Comparison of ENCODE assay signal across 10 cellular contexts in genomic region chr1:235018720-235019444, GRCh38.
DNase-seq lines count a peak whose midpoint lies in the region; ATAC-seq and TF ChIP-seq lines count a peak whose summit lies in the region.
"Had no signal": no experiment of that assay in that cellular context is flagged by ENCODE, and none has a peak within 500 bp of the region (broad histone marks: within the 10 kb centered on the region; RNA-seq: fewer than 3 reads in every experiment).

No MANE protein-coding gene starts in this region.

- peaks cover 9% of the 10 kb centered on the region for H3K9me3 Mint-ChIP-seq in activated CD4-positive, alpha-beta T cell treated with anti-CD3 and anti-CD28 coated beads for 36 hours (ENCODE audit: low read depth)

- H3K9ac ChIP-seq in fibroblast of lung (ENCODE audit: insufficient read depth, low read length): no peak overlapping the region

- H3K79me2 ChIP-seq in fibroblast of lung (ENCODE audit: control insufficient read depth, insufficient read depth, low read length): no peaks in the 10 kb centered on the region

- no peak for TF ChIP-seq POLR2A in gastrocnemius medialis (IDR thresholded peaks at IDR 0.05)

- CTCF ChIA-PET in activated CD4-positive, alpha-beta T cell treated with anti-CD3 and anti-CD28 coated beads for 36 hours (lab: Charles Lee): interaction anchor here (0.6 to 0.7 kb wide), 2 partner anchors 91 to 806 kb away, joined by 4 read pairs; no protein-coding TSS in a partner anchor

- H3K27ac ChIP-seq in WERI-Rb-1 (no peak overlapping the region), fibroblast of lung (ENCODE audit: insufficient read depth, low read length) (peak overlapping the region; percentile 26), gastrocnemius medialis (peak overlapping the region in 1 of 4 donors; percentile 41)
- H3K27ac ChIP-seq: adrenal gland had no signal

- no peak overlapping the region for H3K4me3 Mint-ChIP-seq in activated CD4-positive, alpha-beta T cell treated with anti-CD3 and anti-CD28 coated beads for 36 hours

- TF ChIP-seq CTCF in WERI-Rb-1 (IDR thresholded peaks at IDR 0.05; ENCODE audit: low read depth, low read length) (no peak), fibroblast of lung (conservative IDR thresholded peaks at IDR 0.05 in 1 of 2, IDR thresholded peaks at IDR 0.05 in 1 of 2; ENCODE audit: low read depth in 1 of 2, low read length in 2 of 2) (no peak), gastrocnemius medialis (IDR thresholded peaks at IDR 0.05 in 4 of 5, conservative IDR thresholded peaks at IDR 0.05 in 1 of 5) (no peak)

- peak overlapping the region; percentile 72 for H3K27ac Mint-ChIP-seq in activated CD4-positive, alpha-beta T cell treated with anti-CD3 and anti-CD28 coated beads for 36 hours

- POLR2A ChIA-PET in activated CD4-positive, alpha-beta T cell treated with anti-CD3 and anti-CD28 coated beads for 36 hours (lab: Charles Lee): no interaction called here

- H3K4me2 ChIP-seq in fibroblast of lung (ENCODE audit: extremely low read depth, insufficient read depth, low read length): no peak overlapping the region

- no peak for ATAC-seq in activated CD4-positive, alpha-beta T cell treated with anti-CD3 and anti-CD28 coated beads for 36 hours
- no peak for ATAC-seq in gastrocnemius medialis
- ATAC-seq in GM18511 (IDR thresholded peaks at IDR 0.05; ENCODE audit: unreplicated experiment): no peak

- peaks cover 6% of the 10 kb centered on the region for H3K36me3 Mint-ChIP-seq in activated CD4-positive, alpha-beta T cell treated with anti-CD3 and anti-CD28 coated beads for 36 hours (ENCODE audit: low read depth)

- H3K36me3 ChIP-seq in WERI-Rb-1: no peaks in the 10 kb centered on the region
- H3K36me3 ChIP-seq in fibroblast of lung (ENCODE audit: control insufficient read depth, insufficient read depth, low read length): no peaks in the 10 kb centered on the region
- H3K36me3 ChIP-seq in gastrocnemius medialis: no peaks in the 10 kb centered on the region
- H3K36me3 ChIP-seq: adrenal gland had no signal

- no peaks in the 10 kb centered on the region for H3K27me3 Mint-ChIP-seq in activated CD4-positive, alpha-beta T cell treated with anti-CD3 and anti-CD28 coated beads for 36 hours

- DNase-seq in activated CD4-positive, alpha-beta T cell treated with anti-CD3 and anti-CD28 coated beads for 36 hours: peak; percentile 72
- no peak for DNase-seq in activated CD4-positive, alpha-beta T cell treated with anti-CD3 and anti-CD28 coated beads for 1 hour
- peak; percentile 3 for DNase-seq in WERI-Rb-1
- no peak for DNase-seq in fibroblast of lung (ENCODE audit: low read depth in 2 of 2)
- peak in 2 of 3 donors; percentile 41 to 44 for DNase-seq in stimulated activated CD4-positive, alpha-beta T cell treated with anti-CD3 and anti-CD28 coated beads, TNF-alpha, amount 100 ng/mL, for 48 hours (ENCODE audit: low read depth in 3 of 3)
- DNase-seq in gastrocnemius medialis: no peak
- no peak for DNase-seq in foreskin melanocyte
- DNase-seq: DMS153 had no signal

- H3K9me3 ChIP-seq in WERI-Rb-1 (ENCODE audit: severe bottlenecking) (no peaks in the 10 kb centered on the region), fibroblast of lung (ENCODE audit: control insufficient read depth, insufficient read depth, low read depth, low read length) (no peaks in the 10 kb centered on the region), gastrocnemius medialis (no peaks in the 10 kb centered on the region)
- H3K9me3 ChIP-seq: adrenal gland had no signal

- H4K20me1 ChIP-seq in fibroblast of lung (ENCODE audit: control insufficient read depth, extremely low read depth, insufficient read depth, low read length): no peaks in the 10 kb centered on the region

- no peak overlapping the region for H2AFZ ChIP-seq in fibroblast of lung (ENCODE audit: low read length)

- peaks cover 3% of the 10 kb centered on the region for H3K4me1 ChIP-seq in fibroblast of lung (ENCODE audit: control insufficient read depth, extremely low read depth, insufficient read depth, low read length)
- H3K4me1 ChIP-seq in gastrocnemius medialis: peaks cover 11 to 18% of the 10 kb centered on the region in 2 donors

- in situ Hi-C loops in gastrocnemius medialis (cut with MboI; ENCODE audit: low sequenced_read_pairs in 4 of 4): no loop called here

- intact Hi-C loops in activated CD4-positive, alpha-beta T cell treated with anti-CD3 and anti-CD28 coated beads for 36 hours (cut with DNase I, micrococcal nuclease): no loop called here
- intact Hi-C loops in gastrocnemius medialis (cut with DNase I; ENCODE audit: low total_unique reads): no loop called here

- peaks cover 70% of the 10 kb centered on the region for H3K4me1 Mint-ChIP-seq in activated CD4-positive, alpha-beta T cell treated with anti-CD3 and anti-CD28 coated beads for 36 hours

- H3K27me3 ChIP-seq in WERI-Rb-1 (ENCODE audit: insufficient read depth, low read depth, severe bottlenecking) (no peaks in the 10 kb centered on the region), fibroblast of lung (ENCODE audit: control insufficient read depth, insufficient read depth, low read length) (no peaks in the 10 kb centered on the region), gastrocnemius medialis (no peaks in the 10 kb centered on the region)
- H3K27me3 ChIP-seq: adrenal gland had no signal

- no peak overlapping the region for H3K4me3 ChIP-seq in WERI-Rb-1 (ENCODE audit: low read depth, low read length)
- no peak overlapping the region for H3K4me3 ChIP-seq in fibroblast of lung (replicated peaks in 1 of 4; ENCODE audit: control extremely low read depth in 1 of 4, insufficient read depth in 1 of 4, low read depth in 3 of 4, low read length in 4 of 4)
- H3K4me3 ChIP-seq in gastrocnemius medialis: no peak overlapping the region
- H3K4me3 ChIP-seq: adrenal gland had no signal

Comparison
In these comparisons a context has a peak if more than half of its experiments do, and no peak if none do; other contexts are left out.
1. DNase-seq: peak in activated CD4-positive, alpha-beta T cell treated with anti-CD3 and anti-CD28 coated beads for 36 hours (single experiment), WERI-Rb-1 (single experiment) and stimulated activated CD4-positive, alpha-beta T cell treated with anti-CD3 and anti-CD28 coated beads, TNF-alpha, amount 100 ng/mL, for 48 hours (2 of 3); none in activated CD4-positive, alpha-beta T cell treated with anti-CD3 and anti-CD28 coated beads for 1 hour (single experiment), fibroblast of lung (0 of 2), gastrocnemius medialis (0 of 2) and foreskin melanocyte (single experiment).